Comparison of ENCODE assay signal across 13 cellular contexts in genomic region chr5:75460532-75460931, GRCh38. TPM values are rescaled to one million over a fixed set of nuclear protein-coding genes. Genes with fewer than 3 reads are reported as not detected.
DNase-seq lines count a peak whose midpoint lies in the region; ATAC-seq and TF ChIP-seq lines count a peak whose summit lies in the region.
"Had no signal": no experiment of that assay in that cellular context is flagged by ENCODE, and none has a peak within 500 bp of the region (broad histone marks: within the 10 kb centered on the region; RNA-seq: fewer than 3 reads in every experiment).

No MANE protein-coding gene starts in this region.

- H3K27ac ChIP-seq in 22Rv1 = peak overlapping the region; percentile 57

- peaks cover 40% of the 10 kb centered on the region for H3K36me3 Mint-ChIP-seq in activated B cell treated with CpG ODN at 0.5 μM for 24 hours (ENCODE audit: low read depth)
- peaks cover 26% of the 10 kb centered on the region for H3K36me3 Mint-ChIP-seq in activated CD4-positive, alpha-beta memory T cell treated with anti-CD3 and anti-CD28 coated beads, Interleukin-2, amount 10 ng/mL, durations not matched to agents 7 days and 5 days (ENCODE audit: low read depth)

- peak overlapping the region; percentile 7 for H3K27ac Mint-ChIP-seq in activated B cell treated with CpG ODN at 0.5 μM for 24 hours
- no peak overlapping the region for H3K27ac Mint-ChIP-seq in activated CD4-positive, alpha-beta memory T cell treated with anti-CD3 and anti-CD28 coated beads, Interleukin-2, amount 10 ng/mL, durations not matched to agents 7 days and 5 days
- H3K27ac Mint-ChIP-seq: T-helper 1 cell treated with Interleukin-12 subunit alpha and Interleukin-12 subunit beta and Interleukin-4 antibody, amounts not matched to agents 30 μg/mL and 1 μg/mL, for 36 hours had no signal

- H3K9me3 Mint-ChIP-seq in activated B cell treated with CpG ODN at 0.5 μM for 24 hours = no peaks in the 10 kb centered on the region
- peaks cover 5% of the 10 kb centered on the region for H3K9me3 Mint-ChIP-seq in activated CD4-positive, alpha-beta memory T cell treated with anti-CD3 and anti-CD28 coated beads, Interleukin-2, amount 10 ng/mL, durations not matched to agents 7 days and 5 days

- H3K27me3 Mint-ChIP-seq in activated B cell treated with CpG ODN at 0.5 μM for 24 hours = no peaks in the 10 kb centered on the region
- H3K27me3 Mint-ChIP-seq in activated CD4-positive, alpha-beta memory T cell treated with anti-CD3 and anti-CD28 coated beads, Interleukin-2, amount 10 ng/mL, durations not matched to agents 7 days and 5 days = no peaks in the 10 kb centered on the region

- H3K4me3 Mint-ChIP-seq in activated B cell treated with CpG ODN at 0.5 μM for 24 hours = peak overlapping the region; percentile 15
- no peak overlapping the region for H3K4me3 Mint-ChIP-seq in activated CD4-positive, alpha-beta memory T cell treated with anti-CD3 and anti-CD28 coated beads, Interleukin-2, amount 10 ng/mL, durations not matched to agents 7 days and 5 days
- H3K4me3 Mint-ChIP-seq: T-helper 1 cell treated with Interleukin-12 subunit alpha and Interleukin-12 subunit beta and Interleukin-4 antibody, amounts not matched to agents 30 μg/mL and 1 μg/mL, for 36 hours had no signal

- peaks cover 45% of the 10 kb centered on the region for H3K4me1 Mint-ChIP-seq in activated B cell treated with CpG ODN at 0.5 μM for 24 hours
- H3K4me1 Mint-ChIP-seq in activated CD4-positive, alpha-beta memory T cell treated with anti-CD3 and anti-CD28 coated beads, Interleukin-2, amount 10 ng/mL, durations not matched to agents 7 days and 5 days = peaks cover 9% of the 10 kb centered on the region

- CTCF ChIA-PET in activated B cell treated with CpG ODN at 0.5 μM for 24 hours (lab: Charles Lee) = interaction anchor here (1.0 kb wide), 1 partner anchor 10 kb away, joined by 3 read pairs; no protein-coding TSS in a partner anchor
- CTCF ChIA-PET in activated CD4-positive, alpha-beta memory T cell treated with anti-CD3 and anti-CD28 coated beads, Interleukin-2, amount 10 ng/mL, durations not matched to agents 7 days and 5 days (lab: Charles Lee) = no interaction called here

- DNase-seq in activated B cell treated with CpG ODN at 0.5 μM for 24 hours (no peak), AG08395 (ENCODE audit: low spot score) (no peak), NCI-H748 (lab: John Stamatoyannopoulos, UW; ENCODE audit: unreplicated experiment) (no peak)
- no peak for DNase-seq in activated CD4-positive, alpha-beta memory T cell treated with anti-CD3 and anti-CD28 coated beads, Interleukin-2, amount 10 ng/mL, durations not matched to agents 7 days and 5 days
- DNase-seq: activated CD4-positive, alpha-beta T cell treated with anti-CD3 and anti-CD28 coated beads for 4 hours; DMS79; foreskin fibroblast; stimulated activated CD4-positive, alpha-beta T cell treated with anti-CD3 and anti-CD28 coated beads, Interleukin-2, amount 100 ng/mL, for 24 hours had no signal

- ATAC-seq in GM18870 (IDR thresholded peaks at IDR 0.05; ENCODE audit: unreplicated experiment) (peak; percentile 20), HG02943 (IDR thresholded peaks at IDR 0.05; ENCODE audit: low read depth, unreplicated experiment) (peak; percentile 25), activated B cell treated with CpG ODN at 0.5 μM for 24 hours (ENCODE audit: low read depth) (peak; percentile 14), GM19328 (IDR thresholded peaks at IDR 0.05; ENCODE audit: unreplicated experiment) (no peak)

- intact Hi-C loops in activated B cell treated with CpG ODN at 0.5 μM for 24 hours (cut with micrococcal nuclease) = no loop called here

- TF ChIP-seq CTCF in 22Rv1 (IDR thresholded peaks at IDR 0.05) (no peak), activated B cell treated with CpG ODN at 0.5 μM for 24 hours (IDR thresholded peaks at IDR 0.05) (no peak)

- POLR2A ChIA-PET in activated B cell treated with CpG ODN at 0.5 μM for 24 hours (lab: Charles Lee) = interaction anchor here (1.0 to 1.1 kb wide), 2 partner anchors 50 to 124 kb away, joined by 3 to 4 read pairs; partner anchors contain the start of gene HMGCR
- POLR2A ChIA-PET in activated CD4-positive, alpha-beta memory T cell treated with anti-CD3 and anti-CD28 coated beads, Interleukin-2, amount 10 ng/mL, durations not matched to agents 7 days and 5 days (lab: Charles Lee) = no interaction called here

RNA-seq across cellular contexts. Expression of gene CERT1, which starts 50.9 kb away (rescaled TPM):
- 39.1 and 49.5 TPM in 2 replicates for total RNA-seq in activated B cell treated with CpG ODN at 0.5 μM for 24 hours
- total RNA-seq in activated CD4-positive, alpha-beta memory T cell treated with anti-CD3 and anti-CD28 coated beads, Interleukin-2, amount 10 ng/mL, durations not matched to agents 7 days and 5 days = 10 to 100 TPM; 36.2 to 39.7 TPM

RNA-seq across cellular contexts. Expression of gene POLK, which starts 51.2 kb away (rescaled TPM):
- total RNA-seq in activated B cell treated with CpG ODN at 0.5 μM for 24 hours = 29.0 and 34.0 TPM in 2 replicates
- total RNA-seq in activated CD4-positive, alpha-beta memory T cell treated with anti-CD3 and anti-CD28 coated beads, Interleukin-2, amount 10 ng/mL, durations not matched to agents 7 days and 5 days = 10 to 100 TPM; 28.3 to 28.7 TPM
